In the genomic region with DNA sequence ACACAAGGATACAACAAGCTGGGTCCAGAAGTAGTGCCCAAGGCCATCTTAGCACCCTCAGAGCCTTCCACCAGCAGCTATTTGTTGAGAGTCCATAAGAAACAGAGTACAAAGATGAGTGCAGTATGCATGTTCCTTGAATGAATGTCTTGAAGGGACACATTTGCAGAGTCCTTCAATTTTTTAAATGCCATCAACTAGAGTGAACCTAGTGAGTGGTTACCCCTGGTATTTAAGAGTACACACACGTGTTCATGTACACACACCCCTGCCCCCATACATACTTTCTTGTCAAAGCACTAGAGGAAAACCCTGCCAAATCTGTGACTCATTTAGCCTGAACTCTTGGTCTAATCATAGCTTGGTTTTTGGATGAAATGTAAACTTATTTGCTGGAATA, we compare ENCODE assay signal across 1 cellular context.
TF ChIP-seq lines count a peak whose summit lies in the region.

No MANE protein-coding gene starts in this region.

TF ChIP-seq in IMR-90, 13 proteins besides CTCF, POLR2A, EP300 and RAD21 (continued from another document):
- TF ChIP-seq, protein P1, sequence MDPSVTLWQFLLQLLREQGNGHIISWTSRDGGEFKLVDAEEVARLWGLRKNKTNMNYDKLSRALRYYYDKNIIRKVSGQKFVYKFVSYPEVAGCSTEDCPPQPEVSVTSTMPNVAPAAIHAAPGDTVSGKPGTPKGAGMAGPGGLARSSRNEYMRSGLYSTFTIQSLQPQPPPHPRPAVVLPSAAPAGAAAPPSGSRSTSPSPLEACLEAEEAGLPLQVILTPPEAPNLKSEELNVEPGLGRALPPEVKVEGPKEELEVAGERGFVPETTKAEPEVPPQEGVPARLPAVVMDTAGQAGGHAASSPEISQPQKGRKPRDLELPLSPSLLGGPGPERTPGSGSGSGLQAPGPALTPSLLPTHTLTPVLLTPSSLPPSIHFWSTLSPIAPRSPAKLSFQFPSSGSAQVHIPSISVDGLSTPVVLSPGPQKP (IDR thresholded peaks at IDR 0.05; ENCODE audit: borderline replicate concordance, low read depth, low read length): no peak
- TF ChIP-seq RFX5 (IDR thresholded peaks at IDR 0.05; ENCODE audit: low read depth, low read length): no peak
- TF ChIP-seq FOS (IDR thresholded peaks at IDR 0.05; ENCODE audit: low read depth, low read length): peak; percentile 91
- peak; percentile 1; the same call in 1 of the 2 replicates for TF ChIP-seq CEBPB (IDR thresholded peaks at IDR 0.05; ENCODE audit: low read depth, low read length)
- TF ChIP-seq SMC3 (IDR thresholded peaks at IDR 0.05; ENCODE audit: low read depth, low read length): no peak
- TF ChIP-seq MAFK (IDR thresholded peaks at IDR 0.05; ENCODE audit: low read depth, low read length): peak; percentile 19; the same call in 1 of the 2 replicates
- TF ChIP-seq, protein P2, sequence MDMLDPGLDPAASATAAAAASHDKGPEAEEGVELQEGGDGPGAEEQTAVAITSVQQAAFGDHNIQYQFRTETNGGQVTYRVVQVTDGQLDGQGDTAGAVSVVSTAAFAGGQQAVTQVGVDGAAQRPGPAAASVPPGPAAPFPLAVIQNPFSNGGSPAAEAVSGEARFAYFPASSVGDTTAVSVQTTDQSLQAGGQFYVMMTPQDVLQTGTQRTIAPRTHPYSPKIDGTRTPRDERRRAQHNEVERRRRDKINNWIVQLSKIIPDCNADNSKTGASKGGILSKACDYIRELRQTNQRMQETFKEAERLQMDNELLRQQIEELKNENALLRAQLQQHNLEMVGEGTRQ (IDR thresholded peaks at IDR 0.05; ENCODE audit: low read depth, low read length): peak; percentile 77
- TF ChIP-seq MAZ (IDR thresholded peaks at IDR 0.05; ENCODE audit: borderline replicate concordance, low read depth, low read length): peak; percentile 64; the same call in 1 of the 2 replicates
- TF ChIP-seq MXI1 (IDR thresholded peaks at IDR 0.05; ENCODE audit: borderline replicate concordance, low read depth, low read length): peak; percentile 81
